8 cellular contexts compared by ENCODE assay signal in genomic region chr19:10027158-10027997, GRCh38. TPM values are rescaled to one million over a fixed set of nuclear protein-coding genes. Genes with fewer than 3 reads are reported as not detected.
A peak's percentile ranks its signal among the peaks of the same experiment; 100 is the strongest.
DNase-seq lines count a peak whose midpoint lies in the region; ATAC-seq, FAIRE-seq and TF ChIP-seq lines count a peak whose summit lies in the region.

No MANE protein-coding gene starts in this region.

- intact Hi-C loops in body of pancreas (cut with DNase I), result no loop called here

- H3K9me3 ChIP-seq in body of pancreas (no peaks in the 10 kb centered on the region), iPS DF 6.9 (ENCODE audit: control insufficient read depth, insufficient read depth, low read length) (no peaks in the 10 kb centered on the region), small intestine (ENCODE audit: control insufficient read depth, low read depth) (no peaks in the 10 kb centered on the region)

- H3K27me3 ChIP-seq in body of pancreas, result no peaks in the 10 kb centered on the region
- H3K27me3 ChIP-seq in iPS DF 6.9 (ENCODE audit: control insufficient read depth, insufficient read depth, low read length), result no peaks in the 10 kb centered on the region
- H3K27me3 ChIP-seq in small intestine (ENCODE audit: control insufficient read depth in 2 of 2, insufficient read depth in 2 of 2, low read length in 2 of 2), result peaks cover 0 to 3% of the 10 kb centered on the region in 2 donors

- H3K36me3 ChIP-seq in body of pancreas (replicated peaks in 1 of 2; ENCODE audit: insufficient read depth in 1 of 2, low read depth in 2 of 2) (no peaks in the 10 kb centered on the region), iPS DF 6.9 (ENCODE audit: control insufficient read depth, insufficient read depth, low read length) (no peaks in the 10 kb centered on the region), small intestine (ENCODE audit: control insufficient read depth in 2 of 2, insufficient read depth in 2 of 2, low read length in 2 of 2) (no peaks in the 10 kb centered on the region)

- TF ChIP-seq POLR2A in H54 (IDR thresholded peaks at IDR 0.05; ENCODE audit: low read depth, low read length) (no peak), body of pancreas (IDR thresholded peaks at IDR 0.05) (no peak)

- ATAC-seq in body of pancreas, result peak; percentile 99
- ATAC-seq in HG02610 (IDR thresholded peaks at IDR 0.05; ENCODE audit: unreplicated experiment), result no peak

- peak in 13 of 14 donors; percentile 4 to 92 (median 78) for DNase-seq in C1 segment of cervical spinal cord (lab: John Stamatoyannopoulos, UW)
- peak; percentile 97 for DNase-seq in H54 (ENCODE audit: insufficient read length, low spot score)
- DNase-seq in NCI-H2107 (lab: John Stamatoyannopoulos, UW), result peak; percentile 82
- DNase-seq in UCSD-AML1 (lab: John Stamatoyannopoulos, UW; ENCODE audit: unreplicated experiment), result peak; percentile 76
- peak; percentile 95 to 98 (median 98) for DNase-seq in body of pancreas
- DNase-seq in iPS DF 6.9 (ENCODE audit: low read depth, low spot score), result peak; percentile 97
- peak; percentile 90 for DNase-seq in small intestine

- peaks cover 7% of the 10 kb centered on the region for H3K4me1 ChIP-seq in body of pancreas
- H3K4me1 ChIP-seq in iPS DF 6.9 (ENCODE audit: control insufficient read depth, insufficient read depth, low read length), result peaks cover 1% of the 10 kb centered on the region; the same call in 1 of the 2 replicates
- H3K4me1 ChIP-seq in small intestine (ENCODE audit: control insufficient read depth in 2 of 2, insufficient read depth in 1 of 2, low read depth in 1 of 2, low read length in 1 of 2), result no peaks in the 10 kb centered on the region

- WGBS in body of pancreas, 2 donors, result 9 to 30% methylated on average over 7 to 29 of the region's 29 CpGs
- no CpG with 5 or more reads among the region's 29 CpGs for WGBS in iPS DF 6.9 (ENCODE audit: insufficient coverage, insufficient read length)
- WGBS in small intestine, 3 donors, result 5 to 8% (median 6%) methylated on average over 21 to 29 of the region's 29 CpGs

- H3K4me3 ChIP-seq in body of pancreas, result no peak overlapping the region
- H3K4me3 ChIP-seq in iPS DF 6.9 (ENCODE audit: low read length), result no peak overlapping the region
- no peak overlapping the region for H3K4me3 ChIP-seq in small intestine (ENCODE audit: low read depth in 1 of 2, low read length in 2 of 2)

- peak; percentile 70 for FAIRE-seq in H54 (lab: Jason Lieb, UNC)
- FAIRE-seq in small intestine (lab: Jason Lieb, UNC), result no peak

- peak; percentile 78 to 99 (median 97) for TF ChIP-seq CTCF in body of pancreas (IDR thresholded peaks at IDR 0.05)

- H3K27ac ChIP-seq in body of pancreas, result no peak overlapping the region
- H3K27ac ChIP-seq in iPS DF 6.9 (ENCODE audit: low read length), result no peak overlapping the region
- H3K27ac ChIP-seq in small intestine (ENCODE audit: low read depth in 1 of 2, low read length in 1 of 2), result no peak overlapping the region

RNA-seq across cellular contexts. Expression of gene RDH8, which starts 14.1 kb away (rescaled TPM):
- not detected for total RNA-seq in body of pancreas
- not detected for polyA plus RNA-seq in small intestine

RNA-seq across cellular contexts. Expression of gene COL5A3, which starts 17.1 kb away (rescaled TPM):
- 1 to 10 TPM; 3.4 to 9.6 TPM for total RNA-seq in body of pancreas
- polyA plus RNA-seq in small intestine, result 1 to 10 TPM in 1 of 3 donors, under 1 TPM in 2; 0.54 to 6.1 (median 0.67) TPM

RNA-seq across cellular contexts. Expression of gene SHFL, which starts 58.7 kb away (rescaled TPM):
- total RNA-seq in body of pancreas, result 10 to 100 TPM; 19.1 to 21.0 TPM
- 10 to 100 TPM; 32.5 to 60.8 (median 40.5) TPM for polyA plus RNA-seq in small intestine
